ENCODE assay signal across 1 cellular context in genomic region chr22:21641795-21642583, GRCh38.
TF ChIP-seq lines count a peak whose summit lies in the region.

Gene SDF2L1, plus strand, starts transcription at chr22:21642302. Its CDS starts 35 bp downstream, at chr22:21642337.

TF ChIP-seq in HepG2, 621 proteins besides CTCF, POLR2A, EP300 and RAD21 (continued from another document and continues in another):
- peak; percentile 36 to 40; a peak in 2 of 4 replicates for TF ChIP-seq HMGXB4 (CRISPR knock-in tag; IDR thresholded peaks at IDR 0.05; ENCODE audit: borderline replicate concordance in 1 of 2, low read depth in 1 of 2)
- TF ChIP-seq NFRKB (IDR thresholded peaks at IDR 0.05): no peak
- no peak for TF ChIP-seq AFF4 (CRISPR knock-in tag; IDR thresholded peaks at IDR 0.05)
- TF ChIP-seq SOX13 (IDR thresholded peaks at IDR 0.05): no peak
- no peak for TF ChIP-seq SOX13 (CRISPR knock-in tag; conservative IDR thresholded peaks at IDR 0.05 in 1 of 2, IDR thresholded peaks at IDR 0.05 in 1 of 2)
- no peak for TF ChIP-seq PRDM4 (CRISPR knock-in tag; IDR thresholded peaks at IDR 0.05; ENCODE audit: borderline replicate concordance)
- TF ChIP-seq ZNF160 (CRISPR knock-in tag; IDR thresholded peaks at IDR 0.05): 0 out of 2 replicates have a peak, but pooled peaks have one; percentile 10
- TF ChIP-seq ZNF883 (CRISPR knock-in tag; IDR thresholded peaks at IDR 0.05; ENCODE audit: not compliant biosample characterization): no peak
- no peak for TF ChIP-seq ZNF512B (CRISPR knock-in tag; IDR thresholded peaks at IDR 0.05; ENCODE audit: borderline replicate concordance)
- TF ChIP-seq NR1H2 (CRISPR knock-in tag; IDR thresholded peaks at IDR 0.05; ENCODE audit: borderline replicate concordance, low read depth): no peak
- no peak for TF ChIP-seq AHDC1 (CRISPR knock-in tag; IDR thresholded peaks at IDR 0.05; ENCODE audit: borderline replicate concordance)
- TF ChIP-seq RERE (CRISPR knock-in tag; IDR thresholded peaks at IDR 0.05; ENCODE audit: low read depth): no peak; the same call in 1 of the 2 replicates
- 0 out of 2 replicates have a peak, but pooled peaks have one; percentile 15 for TF ChIP-seq ZNF281 (CRISPR knock-in tag; IDR thresholded peaks at IDR 0.05; ENCODE audit: borderline replicate concordance)
- TF ChIP-seq ZNF713 (CRISPR knock-in tag; IDR thresholded peaks at IDR 0.05): no peak
- no peak for TF ChIP-seq ZNF34 (CRISPR knock-in tag; IDR thresholded peaks at IDR 0.05; ENCODE audit: borderline replicate concordance)
- TF ChIP-seq SIX4 (CRISPR knock-in tag; IDR thresholded peaks at IDR 0.05): no peak
- TF ChIP-seq ARID2 (CRISPR knock-in tag; IDR thresholded peaks at IDR 0.05; ENCODE audit: borderline replicate concordance): no peak
- TF ChIP-seq ZNF768 (CRISPR knock-in tag; IDR thresholded peaks at IDR 0.05): 0 out of 2 replicates have a peak, but pooled peaks have one; percentile 4
- TF ChIP-seq SETDB1 (CRISPR knock-in tag; IDR thresholded peaks at IDR 0.05; ENCODE audit: borderline replicate concordance): no peak
